In the genomic region with DNA sequence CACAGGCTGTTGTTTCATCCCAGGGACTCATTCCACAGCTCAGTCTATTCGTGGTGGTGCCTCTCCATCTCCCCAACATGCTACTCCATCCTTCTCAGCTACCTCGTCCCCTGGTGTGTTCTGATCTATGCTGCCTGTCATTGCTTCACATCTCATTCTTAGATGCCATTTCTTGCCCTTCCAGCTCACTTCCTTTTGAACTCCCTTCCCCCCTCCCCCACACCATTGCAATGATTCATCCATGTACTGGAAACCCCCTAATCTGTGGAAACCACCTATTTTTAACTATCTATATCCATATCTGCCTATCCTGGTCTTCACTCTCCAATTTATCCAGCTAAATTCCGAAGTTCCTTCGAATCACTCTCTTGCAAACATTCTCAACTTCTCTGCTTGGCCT, we compare ENCODE assay signal across 19 cellular contexts.
A peak's percentile ranks its signal among the peaks of the same experiment; 100 is the strongest.
DNase-seq lines count a peak whose midpoint lies in the region; ATAC-seq and TF ChIP-seq lines count a peak whose summit lies in the region.
"Had no signal": no experiment of that assay in that cellular context is flagged by ENCODE, and none has a peak within 500 bp of the region (broad histone marks: within the 10 kb centered on the region; RNA-seq: fewer than 3 reads in every experiment).

No MANE protein-coding gene starts in this region.

- H3K4me3 ChIP-seq in brain microvascular endothelial cell (ENCODE audit: low read depth, low read length) (no peak overlapping the region), kidney epithelial cell (ENCODE audit: low read depth, low read length) (no peak overlapping the region)
- H3K4me3 ChIP-seq: Peyer's patch had no signal

- peak; percentile 66 for DNase-seq in Daoy (ENCODE audit: low read depth)
- DNase-seq in HT1080 (ENCODE audit: low read depth) = peak; percentile 58
- peak; percentile 34 for DNase-seq in brain microvascular endothelial cell
- DNase-seq in kidney epithelial cell (ENCODE audit: low read depth) = peak; percentile 49
- DNase-seq in SW 1271 (lab: John Stamatoyannopoulos, UW) = no peak
- no peak for DNase-seq in chondrocyte (ENCODE audit: low spot score)
- DNase-seq in activated naive CD4-positive, alpha-beta T cell (lab: John Stamatoyannopoulos, UW) = no peak
- DNase-seq: BE2C; DMS 273 treated with DMSO at 0.1 percent for 48 hours; hippocampal formation; KBM-7; left cardiac atrium; midbrain; NCI-H1092; Peyer's patch; stimulated activated naive CD4-positive, alpha-beta T cell treated with Interleukin-2 at 50 U/mL for 16 hours had no signal

- in situ Hi-C loops in brain microvascular endothelial cell (cut with HindIII; ENCODE audit: low pct_ligation_motif_present, low sequenced_read_pairs) = no loop called here

- H3K27me3 ChIP-seq in brain microvascular endothelial cell (replicated peaks) = no peaks in the 10 kb centered on the region
- H3K27me3 ChIP-seq in kidney epithelial cell (ENCODE audit: control insufficient read depth, insufficient read depth, low read length) = no peaks in the 10 kb centered on the region
- H3K27me3 ChIP-seq: BE2C, Peyer's patch had no signal

- TF ChIP-seq CTCF in brain microvascular endothelial cell (IDR thresholded peaks at IDR 0.05; ENCODE audit: low read depth, low read length, missing control alignments) (no peak), kidney epithelial cell (IDR thresholded peaks at IDR 0.05; ENCODE audit: insufficient read depth, low read length, poor library complexity, severe bottlenecking) (no peak), chondrocyte (IDR thresholded peaks at IDR 0.05) (no peak)

- peaks cover 5% of the 10 kb centered on the region for H3K4me1 Mint-ChIP-seq in chondrocyte (ENCODE audit: low read depth)
- H3K4me1 Mint-ChIP-seq: neural crest cell had no signal

- ATAC-seq in HG03439 (IDR thresholded peaks at IDR 0.05; ENCODE audit: unreplicated experiment) = no peak
- ATAC-seq: left cardiac atrium had no signal

- no peak overlapping the region for H3K27ac Mint-ChIP-seq in chondrocyte (ENCODE audit: unreplicated experiment)

- no peak overlapping the region for H3K27ac ChIP-seq in brain microvascular endothelial cell
- H3K27ac ChIP-seq: HL-60, Peyer's patch had no signal

- H3K9me3 Mint-ChIP-seq in chondrocyte (ENCODE audit: low read depth) = no peaks in the 10 kb centered on the region
- H3K9me3 Mint-ChIP-seq: neural crest cell had no signal

- no peaks in the 10 kb centered on the region for H3K27me3 Mint-ChIP-seq in chondrocyte (ENCODE audit: low read depth)

- H3K36me3 ChIP-seq in brain microvascular endothelial cell (replicated peaks) (no peaks in the 10 kb centered on the region), kidney epithelial cell (ENCODE audit: control insufficient read depth, insufficient read depth, low read length) (no peaks in the 10 kb centered on the region)
- H3K36me3 ChIP-seq: BE2C, Peyer's patch had no signal

- H3K36me3 Mint-ChIP-seq in chondrocyte (ENCODE audit: low read depth) = no peaks in the 10 kb centered on the region

- H3K4me3 Mint-ChIP-seq in chondrocyte (ENCODE audit: unreplicated experiment) = no peak overlapping the region
- H3K4me3 Mint-ChIP-seq: neural crest cell had no signal

Comparison
In these comparisons a context has a peak if more than half of its experiments do, and no peak if none do; other contexts are left out.
1. DNase-seq: peak in Daoy (single experiment), HT1080 (single experiment), brain microvascular endothelial cell (single experiment) and kidney epithelial cell (single experiment); none in SW 1271 (0 of 2), chondrocyte (single experiment) and activated naive CD4-positive, alpha-beta T cell (0 of 4).